Comparison of ENCODE assay signal across 8 cellular contexts in the genomic region with DNA sequence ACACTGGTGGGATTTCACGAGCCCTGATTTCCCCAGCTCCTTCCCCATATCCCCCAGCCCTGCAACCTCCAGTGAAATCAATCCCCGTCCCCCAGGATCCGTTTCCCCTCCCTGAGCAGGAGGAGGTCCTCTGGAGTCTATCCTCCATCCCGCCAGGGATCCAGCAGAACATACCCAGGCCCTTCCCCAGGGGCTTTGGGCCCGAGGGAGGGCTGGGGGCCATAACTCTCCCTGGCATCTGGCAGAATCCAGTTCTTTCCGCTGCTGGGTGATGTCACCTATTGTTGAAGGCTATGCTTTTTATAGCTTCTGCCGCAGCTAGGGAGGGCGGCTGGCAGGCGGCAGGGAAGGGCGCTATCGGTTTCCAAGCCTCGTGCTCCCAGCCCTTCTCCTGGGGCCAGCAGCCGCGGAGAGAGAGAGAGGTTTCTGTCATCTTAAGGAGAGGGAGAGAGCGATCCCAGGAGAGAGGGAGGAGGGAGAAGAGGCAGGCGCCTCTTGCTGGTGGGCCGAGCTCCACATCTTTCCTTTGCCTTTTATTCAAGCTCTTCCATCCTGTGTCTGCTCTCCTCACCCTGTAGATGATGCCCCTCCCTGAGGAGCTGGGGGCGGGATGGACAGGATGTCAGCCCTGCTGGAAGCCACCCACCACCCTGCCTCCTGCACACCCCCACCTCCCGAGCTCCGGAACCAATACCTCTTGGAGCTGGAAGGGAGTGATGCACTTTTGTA.
DNase-seq lines count a peak whose midpoint lies in the region; ATAC-seq, FAIRE-seq and TF ChIP-seq lines count a peak whose summit lies in the region.

No MANE protein-coding gene starts in this region.

- H3K36me3 Mint-ChIP-seq in stimulated activated effector memory CD8-positive, alpha-beta T cell treated with anti-CD3 and anti-CD28 coated beads, Interleukin-12 subunit alpha, Interleukin-12 subunit beta, amount 100 ng/mL, for 72 hours: no peaks in the 10 kb centered on the region
- no peaks in the 10 kb centered on the region for H3K36me3 Mint-ChIP-seq in CD4-positive, alpha-beta T cell (ENCODE audit: low read depth)
- H3K36me3 Mint-ChIP-seq in activated T-helper 17 cell treated with anti-CD3 and anti-CD28 coated beads, Interleukin-2, amount 50 U/mL, for 72 hours (ENCODE audit: low read depth): no peaks in the 10 kb centered on the region

- H3K27ac ChIP-seq in adrenal gland (peak overlapping the region in 2 of 5 donors; percentile 51 to 60), iPS-20b (ENCODE audit: low read length) (peak overlapping the region; percentile 5)
- no peak overlapping the region for H3K27ac ChIP-seq in CD4-positive, alpha-beta T cell (ENCODE audit: low read depth, low read length)

- no peak overlapping the region for H3K9ac ChIP-seq in iPS-20b (ENCODE audit: low read depth, low read length)

- H3K4me1 ChIP-seq in adrenal gland (replicated peaks in 1 of 2) (peaks cover 6 to 23% of the 10 kb centered on the region in 2 donors), iPS-20b (ENCODE audit: insufficient read depth, low read length) (peaks cover 15% of the 10 kb centered on the region; the same call in 1 of the 2 replicates)

- H3K4me3 ChIP-seq in adrenal gland (no peak overlapping the region), iPS-20b (ENCODE audit: low read length) (no peak overlapping the region; the same call in 1 of the 2 replicates)

- no peaks in the 10 kb centered on the region for H3K27me3 Mint-ChIP-seq in CD4-positive, alpha-beta T cell
- H3K27me3 Mint-ChIP-seq in activated T-helper 17 cell treated with anti-CD3 and anti-CD28 coated beads, Interleukin-2, amount 50 U/mL, for 72 hours: peaks cover 15% of the 10 kb centered on the region

- H3K27me3 ChIP-seq in adrenal gland (no peaks in the 10 kb centered on the region), iPS-20b (ENCODE audit: insufficient read depth, low read length) (no peaks in the 10 kb centered on the region; the same call in 1 of the 2 replicates)
- H3K27me3 ChIP-seq in CD4-positive, alpha-beta T cell (ENCODE audit: control insufficient read depth, insufficient read depth, low read length): no peaks in the 10 kb centered on the region

- POLR2A ChIA-PET in CD4-positive, alpha-beta T cell (lab: Charles Lee): no interaction called here

- no peak for TF ChIP-seq CTCF in adrenal gland (IDR thresholded peaks at IDR 0.05)
- no peak for TF ChIP-seq CTCF in CD4-positive, alpha-beta T cell (IDR thresholded peaks at IDR 0.05)

- no peak for FAIRE-seq in GM12891 (lab: Jason Lieb, UNC)

- no peaks in the 10 kb centered on the region for H3K36me3 ChIP-seq in adrenal gland (replicated peaks in 1 of 2)
- H3K36me3 ChIP-seq in iPS-20b (ENCODE audit: insufficient read depth, low read depth, low read length): no peaks in the 10 kb centered on the region

- no peak for ATAC-seq in stimulated activated effector memory CD8-positive, alpha-beta T cell treated with anti-CD3 and anti-CD28 coated beads, Interleukin-12 subunit alpha, Interleukin-12 subunit beta, amount 100 ng/mL, for 72 hours
- ATAC-seq in CD4-positive, alpha-beta T cell (ENCODE audit: poor library complexity): no peak
- no peak for ATAC-seq in activated T-helper 17 cell treated with anti-CD3 and anti-CD28 coated beads, Interleukin-2, amount 50 U/mL, for 72 hours (replicated peaks)
- ATAC-seq in HG02763 (IDR thresholded peaks at IDR 0.05; ENCODE audit: unreplicated experiment): no peak

- H3K27ac Mint-ChIP-seq in stimulated activated effector memory CD8-positive, alpha-beta T cell treated with anti-CD3 and anti-CD28 coated beads, Interleukin-12 subunit alpha, Interleukin-12 subunit beta, amount 100 ng/mL, for 72 hours: peak overlapping the region; percentile 40
- no peak overlapping the region for H3K27ac Mint-ChIP-seq in CD4-positive, alpha-beta T cell
- no peak overlapping the region for H3K27ac Mint-ChIP-seq in activated T-helper 17 cell treated with anti-CD3 and anti-CD28 coated beads, Interleukin-2, amount 50 U/mL, for 72 hours

- WGBS in adrenal gland, 4 donors: 15 to 21% (median 18%) methylated on average over 17 to 20 of the region's 20 CpGs

- intact Hi-C loops in adrenal gland (cut with DNase I): no loop called here
- intact Hi-C loops in CD4-positive, alpha-beta T cell (cut with DNase I, micrococcal nuclease): no loop called here

- H3K9me3 ChIP-seq in adrenal gland (replicated peaks in 1 of 3) (no peaks in the 10 kb centered on the region), iPS-20b (ENCODE audit: insufficient read depth, low read depth, low read length) (no peaks in the 10 kb centered on the region)
- H3K9me3 ChIP-seq in CD4-positive, alpha-beta T cell (ENCODE audit: control insufficient read depth, low read length): no peaks in the 10 kb centered on the region

- no peaks in the 10 kb centered on the region for H3K4me1 Mint-ChIP-seq in stimulated activated effector memory CD8-positive, alpha-beta T cell treated with anti-CD3 and anti-CD28 coated beads, Interleukin-12 subunit alpha, Interleukin-12 subunit beta, amount 100 ng/mL, for 72 hours
- H3K4me1 Mint-ChIP-seq in CD4-positive, alpha-beta T cell (ENCODE audit: low read depth): no peaks in the 10 kb centered on the region
- no peaks in the 10 kb centered on the region for H3K4me1 Mint-ChIP-seq in activated T-helper 17 cell treated with anti-CD3 and anti-CD28 coated beads, Interleukin-2, amount 50 U/mL, for 72 hours

- no peak overlapping the region for H3K4me3 Mint-ChIP-seq in stimulated activated effector memory CD8-positive, alpha-beta T cell treated with anti-CD3 and anti-CD28 coated beads, Interleukin-12 subunit alpha, Interleukin-12 subunit beta, amount 100 ng/mL, for 72 hours
- H3K4me3 Mint-ChIP-seq in CD4-positive, alpha-beta T cell: no peak overlapping the region
- H3K4me3 Mint-ChIP-seq in activated T-helper 17 cell treated with anti-CD3 and anti-CD28 coated beads, Interleukin-2, amount 50 U/mL, for 72 hours: no peak overlapping the region

- peak; percentile 81 for DNase-seq in NCI-H1092 (lab: John Stamatoyannopoulos, UW)
- DNase-seq in adrenal gland: peak; percentile 57 to 81 (median 71)
- DNase-seq in stimulated activated effector memory CD8-positive, alpha-beta T cell treated with anti-CD3 and anti-CD28 coated beads, Interleukin-12 subunit alpha, Interleukin-12 subunit beta, amount 100 ng/mL, for 72 hours (ENCODE audit: low spot score in 2 of 2): no peak
- no peak for DNase-seq in CD4-positive, alpha-beta T cell
- DNase-seq in GM12891 (ENCODE audit: insufficient read length, low spot score): no peak

- no peak for TF ChIP-seq POLR2A in adrenal gland (IDR thresholded peaks at IDR 0.05)
- no peak for TF ChIP-seq POLR2A in GM12891 (IDR thresholded peaks at IDR 0.05; ENCODE audit: low read depth, low read length)

- H3K9me3 Mint-ChIP-seq in stimulated activated effector memory CD8-positive, alpha-beta T cell treated with anti-CD3 and anti-CD28 coated beads, Interleukin-12 subunit alpha, Interleukin-12 subunit beta, amount 100 ng/mL, for 72 hours: no peaks in the 10 kb centered on the region
- no peaks in the 10 kb centered on the region for H3K9me3 Mint-ChIP-seq in CD4-positive, alpha-beta T cell
- no peaks in the 10 kb centered on the region for H3K9me3 Mint-ChIP-seq in activated T-helper 17 cell treated with anti-CD3 and anti-CD28 coated beads, Interleukin-2, amount 50 U/mL, for 72 hours

- CTCF ChIA-PET in CD4-positive, alpha-beta T cell (lab: Charles Lee): no interaction called here

TF ChIP-seq in GM12891, 5 proteins besides CTCF, POLR2A, EP300 and RAD21:
- TF ChIP-seq PAX5 (IDR thresholded peaks at IDR 0.05; ENCODE audit: insufficient read depth, low read length, severe bottlenecking) (no peak), TAF1 (IDR thresholded peaks at IDR 0.05; ENCODE audit: low read depth, low read length) (no peak), POLR2AphosphoS5 (IDR thresholded peaks at IDR 0.05; ENCODE audit: low read depth, low read length) (no peak), SPI1 (IDR thresholded peaks at IDR 0.05; ENCODE audit: low read depth, low read length) (no peak), POU2F2 (IDR thresholded peaks at IDR 0.05; ENCODE audit: low read depth, low read length) (no peak)

Comparison
In these comparisons a context has a peak if more than half of its experiments do, and no peak if none do; other contexts are left out.
1. DNase-seq: peak in NCI-H1092 (single experiment) and adrenal gland (7 of 7); none in stimulated activated effector memory CD8-positive, alpha-beta T cell treated with anti-CD3 and anti-CD28 coated beads, Interleukin-12 subunit alpha, Interleukin-12 subunit beta, amount 100 ng/mL, for 72 hours (0 of 2), CD4-positive, alpha-beta T cell (0 of 10) and GM12891 (single experiment).